ENCODE assay signal across 10 cellular contexts in genomic region chr10:52778511-52779392, GRCh38. TPM values are rescaled to one million over a fixed set of nuclear protein-coding genes. Genes with fewer than 3 reads are reported as not detected.
A peak's percentile ranks its signal among the peaks of the same experiment; 100 is the strongest.
DNase-seq lines count a peak whose midpoint lies in the region; ATAC-seq, FAIRE-seq and TF ChIP-seq lines count a peak whose summit lies in the region.
"Had no signal": no experiment of that assay in that cellular context is flagged by ENCODE, and none has a peak within 500 bp of the region (broad histone marks: within the 10 kb centered on the region; RNA-seq: fewer than 3 reads in every experiment).

No MANE protein-coding gene starts in this region.

- peak; percentile 41 to 71 for TF ChIP-seq RAD21 in liver (IDR thresholded peaks at IDR 0.05)

- no peaks in the 10 kb centered on the region for H3K36me3 ChIP-seq in BLaER1
- no peaks in the 10 kb centered on the region for H3K36me3 ChIP-seq in astrocyte (ENCODE audit: insufficient read depth, low read length)
- H3K36me3 ChIP-seq in liver (ENCODE audit: control insufficient read depth in 4 of 4, insufficient read depth in 3 of 4, low read depth in 1 of 4, low read length in 3 of 4), result no peaks in the 10 kb centered on the region
- H3K36me3 ChIP-seq in uterus, result no peaks in the 10 kb centered on the region

- peaks cover 14% of the 10 kb centered on the region for H3K27me3 Mint-ChIP-seq in HFFc6 (ENCODE audit: insufficient read depth)
- peaks cover 3% of the 10 kb centered on the region for H3K27me3 Mint-ChIP-seq in astrocyte (ENCODE audit: low read depth, unreplicated experiment)
- no peaks in the 10 kb centered on the region for H3K27me3 Mint-ChIP-seq in activated T-helper 2 cell treated with anti-CD3 and anti-CD28 coated beads, Interferon-gamma antibody, Interleukin-2, Interleukin-4, amounts not matched to agents 10 μg/mL and 5 μg/mL and 100 μg/mL, durations not matched to agents 14 hours and 24 hours and 36 hours (ENCODE audit: low read depth)
- H3K27me3 Mint-ChIP-seq: activated CD4-positive, alpha-beta T cell treated with anti-CD3 and anti-CD28 coated beads, Interleukin-2, amount 10 ng/mL, durations not matched to agents 7 days and 5 days had no signal

- intact Hi-C loops in activated T-helper 2 cell treated with anti-CD3 and anti-CD28 coated beads, Interferon-gamma antibody, Interleukin-2, Interleukin-4, amounts not matched to agents 10 μg/mL and 5 μg/mL and 100 μg/mL, durations not matched to agents 14 hours and 24 hours and 36 hours (cut with micrococcal nuclease), result no loop called here
- intact Hi-C loops in lower leg skin (cut with DNase I; ENCODE audit: low total_unique reads) (no loop called here), uterus (cut with DNase I; ENCODE audit: low total_unique reads) (no loop called here)

- no peaks in the 10 kb centered on the region for H3K27me3 ChIP-seq in BLaER1
- H3K27me3 ChIP-seq in astrocyte (ENCODE audit: insufficient read depth, low read length), result peaks cover 5% of the 10 kb centered on the region
- no peaks in the 10 kb centered on the region for H3K27me3 ChIP-seq in liver (ENCODE audit: control insufficient read depth in 4 of 4, insufficient read depth in 4 of 4, low read length in 3 of 4)
- no peaks in the 10 kb centered on the region for H3K27me3 ChIP-seq in uterus

- no peaks in the 10 kb centered on the region for H3K79me2 ChIP-seq in astrocyte (ENCODE audit: insufficient read depth, low read length)

- H3K27ac Mint-ChIP-seq in HFFc6, result no peak overlapping the region
- H3K27ac Mint-ChIP-seq in astrocyte (ENCODE audit: unreplicated experiment), result no peak overlapping the region
- no peak overlapping the region for H3K27ac Mint-ChIP-seq in activated T-helper 2 cell treated with anti-CD3 and anti-CD28 coated beads, Interferon-gamma antibody, Interleukin-2, Interleukin-4, amounts not matched to agents 10 μg/mL and 5 μg/mL and 100 μg/mL, durations not matched to agents 14 hours and 24 hours and 36 hours
- H3K27ac Mint-ChIP-seq: activated CD4-positive, alpha-beta T cell treated with anti-CD3 and anti-CD28 coated beads, Interleukin-2, amount 10 ng/mL, durations not matched to agents 7 days and 5 days had no signal

- H2AFZ ChIP-seq in astrocyte (ENCODE audit: low read depth, low read length), result peak overlapping the region; percentile 3

- H3K9me3 ChIP-seq in BLaER1 (no peaks in the 10 kb centered on the region), astrocyte (ENCODE audit: insufficient read depth, low read depth, low read length) (no peaks in the 10 kb centered on the region), liver (ENCODE audit: control insufficient read depth in 4 of 4, low read length in 3 of 4) (no peaks in the 10 kb centered on the region), uterus (no peaks in the 10 kb centered on the region)

- DNase-seq in HFFc6, result peak; percentile 39
- peak; percentile 16 for DNase-seq in astrocyte (ENCODE audit: low read depth)
- no peak for DNase-seq in activated T-helper 2 cell treated with anti-CD3 and anti-CD28 coated beads, Interferon-gamma antibody, Interleukin-2, Interleukin-4, amounts not matched to agents 10 μg/mL and 5 μg/mL and 100 μg/mL, durations not matched to agents 14 hours and 24 hours and 36 hours (ENCODE audit: low spot score)
- no peak for DNase-seq in lower leg skin (ENCODE audit: low spot score in 2 of 2)
- DNase-seq in uterus, result no peak
- DNase-seq: activated CD4-positive, alpha-beta T cell treated with anti-CD3 and anti-CD28 coated beads, Interleukin-2, amount 10 ng/mL, durations not matched to agents 7 days and 5 days had no signal

- TF ChIP-seq POLR2A in lower leg skin (IDR thresholded peaks at IDR 0.05) (no peak), uterus (IDR thresholded peaks at IDR 0.05) (no peak)

- H3K4me1 ChIP-seq in BLaER1 (0 out of 2 replicates have a peak, but pooled peaks cover 5% of the 10 kb centered on the region), astrocyte (ENCODE audit: insufficient read depth, low read length) (peaks cover 5% of the 10 kb centered on the region), liver (ENCODE audit: control insufficient read depth in 4 of 4, insufficient read depth in 4 of 4, low read length in 3 of 4) (peaks cover 9 to 30% (median 24%) of the 10 kb centered on the region in 4 donors), uterus (no peaks in the 10 kb centered on the region)

- H4K20me1 ChIP-seq in BLaER1, result no peaks in the 10 kb centered on the region
- H4K20me1 ChIP-seq in astrocyte (ENCODE audit: insufficient read depth, low read length), result no peaks in the 10 kb centered on the region

- ATAC-seq in HG02798 (IDR thresholded peaks at IDR 0.05; ENCODE audit: poor library complexity, unreplicated experiment), result no peak
- ATAC-seq: right cardiac atrium had no signal

- H3K36me3 Mint-ChIP-seq in HFFc6 (ENCODE audit: low read depth), result no peaks in the 10 kb centered on the region
- H3K36me3 Mint-ChIP-seq in astrocyte (ENCODE audit: low read depth, unreplicated experiment), result no peaks in the 10 kb centered on the region
- H3K36me3 Mint-ChIP-seq in activated T-helper 2 cell treated with anti-CD3 and anti-CD28 coated beads, Interferon-gamma antibody, Interleukin-2, Interleukin-4, amounts not matched to agents 10 μg/mL and 5 μg/mL and 100 μg/mL, durations not matched to agents 14 hours and 24 hours and 36 hours (ENCODE audit: low read depth), result no peaks in the 10 kb centered on the region

- no peak for FAIRE-seq in astrocyte (lab: Jason Lieb, UNC)

- H3K4me3 Mint-ChIP-seq in HFFc6 (no peak overlapping the region), astrocyte (ENCODE audit: unreplicated experiment) (no peak overlapping the region)
- no peak overlapping the region for H3K4me3 Mint-ChIP-seq in activated T-helper 2 cell treated with anti-CD3 and anti-CD28 coated beads, Interferon-gamma antibody, Interleukin-2, Interleukin-4, amounts not matched to agents 10 μg/mL and 5 μg/mL and 100 μg/mL, durations not matched to agents 14 hours and 24 hours and 36 hours (ENCODE audit: low read depth)
- H3K4me3 Mint-ChIP-seq: activated CD4-positive, alpha-beta T cell treated with anti-CD3 and anti-CD28 coated beads, Interleukin-2, amount 10 ng/mL, durations not matched to agents 7 days and 5 days had no signal

- no peaks in the 10 kb centered on the region for H3K4me1 Mint-ChIP-seq in HFFc6 (ENCODE audit: low read depth)
- H3K4me1 Mint-ChIP-seq in astrocyte (ENCODE audit: low read depth, unreplicated experiment), result no peaks in the 10 kb centered on the region
- H3K4me1 Mint-ChIP-seq in activated T-helper 2 cell treated with anti-CD3 and anti-CD28 coated beads, Interferon-gamma antibody, Interleukin-2, Interleukin-4, amounts not matched to agents 10 μg/mL and 5 μg/mL and 100 μg/mL, durations not matched to agents 14 hours and 24 hours and 36 hours (ENCODE audit: low read depth), result no peaks in the 10 kb centered on the region
- H3K4me1 Mint-ChIP-seq: activated CD4-positive, alpha-beta T cell treated with anti-CD3 and anti-CD28 coated beads, Interleukin-2, amount 10 ng/mL, durations not matched to agents 7 days and 5 days had no signal

- 64% methylated on average over 42 of the region's 42 CpGs for WGBS in liver
- WGBS in lower leg skin, 2 donors, result 38 to 45% methylated on average over 37 to 40 of the region's 42 CpGs

- H3K4me3 ChIP-seq in BLaER1 (no peak overlapping the region), astrocyte (ENCODE audit: insufficient read depth, low read depth, low read length) (no peak overlapping the region), liver (ENCODE audit: low read depth in 1 of 3, low read length in 3 of 3) (no peak overlapping the region), lower leg skin (ENCODE audit: low read depth, poor library complexity, severe bottlenecking) (no peak overlapping the region), uterus (no peak overlapping the region)

- peak; percentile 88 for TF ChIP-seq CTCF in HFFc6 (IDR thresholded peaks at IDR 0.05)
- TF ChIP-seq CTCF in astrocyte (IDR thresholded peaks at IDR 0.05; ENCODE audit: insufficient read depth, low read depth, low read length), result peak; percentile 45
- peak; percentile 38 for TF ChIP-seq CTCF in liver (IDR thresholded peaks at IDR 0.05; ENCODE audit: low read depth, low read length, missing input control)
- TF ChIP-seq CTCF in lower leg skin (IDR thresholded peaks at IDR 0.05), result no peak
- TF ChIP-seq CTCF in uterus (IDR thresholded peaks at IDR 0.05), result no peak

- H3K9ac ChIP-seq in BLaER1 (no peak overlapping the region), astrocyte (ENCODE audit: low read length) (no peak overlapping the region), liver (ENCODE audit: low read depth in 1 of 2, low read length in 2 of 2) (no peak overlapping the region)

- H3K27ac ChIP-seq in BLaER1, result 0 out of 2 replicates have a peak overlapping the region, but pooled peaks have one; percentile 23
- H3K27ac ChIP-seq in astrocyte (ENCODE audit: low read depth, low read length), result no peak overlapping the region
- H3K27ac ChIP-seq in liver (ENCODE audit: low read depth in 1 of 2, low read length in 2 of 2), result no peak overlapping the region
- no peak overlapping the region for H3K27ac ChIP-seq in uterus

- no peak overlapping the region for H3K4me2 ChIP-seq in BLaER1
- peak overlapping the region; percentile 67 for H3K4me2 ChIP-seq in astrocyte (ENCODE audit: low read length)

- H3K9me3 Mint-ChIP-seq in HFFc6 (no peaks in the 10 kb centered on the region), astrocyte (ENCODE audit: unreplicated experiment) (no peaks in the 10 kb centered on the region)
- no peaks in the 10 kb centered on the region for H3K9me3 Mint-ChIP-seq in activated T-helper 2 cell treated with anti-CD3 and anti-CD28 coated beads, Interferon-gamma antibody, Interleukin-2, Interleukin-4, amounts not matched to agents 10 μg/mL and 5 μg/mL and 100 μg/mL, durations not matched to agents 14 hours and 24 hours and 36 hours
- H3K9me3 Mint-ChIP-seq: activated CD4-positive, alpha-beta T cell treated with anti-CD3 and anti-CD28 coated beads, Interleukin-2, amount 10 ng/mL, durations not matched to agents 7 days and 5 days had no signal

RNA-seq across cellular contexts. Expression of gene MBL2, which starts 6.2 kb away (rescaled TPM):
- total RNA-seq in HFFc6 (2021; fragmentation: NEBNext Ultra II Directional; extraction: Animal tissue kit (Norgen Biotek cat#: 25700)), result not detected
- total RNA-seq in astrocyte (not detected in 2 replicates), liver (100 to 1,000 TPM in 1 of 2 donors, 10 to 100 TPM in 1; 36.2 to 222 TPM), lower leg skin (not detected), uterus (not detected)
- polyA plus RNA-seq in liver, result 100 to 1,000 TPM in 1 of 2 donors, 10 to 100 TPM in 1; 80.8 to 128 TPM
- not detected in 2 replicates for total RNA-seq in activated T-helper 2 cell treated with anti-CD3 and anti-CD28 coated beads, Interferon-gamma antibody, Interleukin-2, Interleukin-4, amounts not matched to agents 10 μg/mL and 5 μg/mL and 100 μg/mL, durations not matched to agents 14 hours and 24 hours and 36 hours
- total RNA-seq: activated CD4-positive, alpha-beta T cell treated with anti-CD3 and anti-CD28 coated beads, Interleukin-2, amount 10 ng/mL, durations not matched to agents 7 days and 5 days; right cardiac atrium had no signal
- polyA plus RNA-seq: right cardiac atrium had no signal

Comparison
In these comparisons a context has a peak if more than half of its experiments do, and no peak if none do; other contexts are left out.
1. DNase-seq: peak in HFFc6 (single experiment) and astrocyte (single experiment); none in activated T-helper 2 cell treated with anti-CD3 and anti-CD28 coated beads, Interferon-gamma antibody, Interleukin-2, Interleukin-4, amounts not matched to agents 10 μg/mL and 5 μg/mL and 100 μg/mL, durations not matched to agents 14 hours and 24 hours and 36 hours (single experiment), lower leg skin (0 of 2) and uterus (0 of 2).
2. CTCF ChIP-seq: peak in HFFc6 (single experiment), astrocyte (single experiment) and liver (single experiment); none in lower leg skin (0 of 3) and uterus (0 of 4).
3. RNA of gene MBL2, which starts 6.2 kb away (total RNA-seq): 36.2 to 222 TPM in liver; not detected in HFFc6, not detected in astrocyte, not detected in activated T-helper 2 cell treated with anti-CD3 and anti-CD28 coated beads, Interferon-gamma antibody, Interleukin-2, Interleukin-4, amounts not matched to agents 10 μg/mL and 5 μg/mL and 100 μg/mL, durations not matched to agents 14 hours and 24 hours and 36 hours, not detected in lower leg skin and not detected in uterus; every median in the first group is over 10 times any median in the second.